15 cellular contexts compared by ENCODE assay signal in genomic region chr3:67516496-67516895, GRCh38.
"Had no signal": no experiment of that assay in that cellular context is flagged by ENCODE, and none has a peak within 500 bp of the region (broad histone marks: within the 10 kb centered on the region; RNA-seq: fewer than 3 reads in every experiment).

No MANE protein-coding gene starts in this region.

- ATAC-seq: body of pancreas; lower lobe of right lung; natural killer cell treated with Interleukin-12 subunit alpha and Interleukin-12 subunit beta and Interleukin-15 and Interleukin-18, amount 100 ng/mL, for 72 hours; T-cell had no signal

- H3K27ac ChIP-seq: body of pancreas, cardiac muscle cell, lower lobe of right lung, right atrium auricular region, tibial artery had no signal

- H3K4me3 ChIP-seq: body of pancreas, cardiac muscle cell, lower lobe of right lung, right atrium auricular region, tibial artery had no signal

- DNase-seq: activated CD4-positive, alpha-beta T cell treated with anti-CD3 and anti-CD28 coated beads for 1 hour; activated gamma-delta T cell treated with Interleukin-2 at 50 U/mL for 16 hours; activated T-cell treated with anti-CD3 and anti-CD28 coated beads, Interleukin-2, amount 50 U/mL, for 1 hour; anterior cingulate cortex; body of pancreas; erythroblast; foreskin fibroblast; lower lobe of right lung; stimulated activated CD4-positive, alpha-beta T cell treated with anti-CD3 and anti-CD28 coated beads, Interleukin-1b, Interleukin-23, amount 100 ng/mL, for 48 hours; substantia nigra; T-cell; tibial artery had no signal

- H3K27me3 ChIP-seq: body of pancreas, cardiac muscle cell, right atrium auricular region, tibial artery had no signal

- H3K36me3 ChIP-seq: cardiac muscle cell had no signal

- H3K9me3 ChIP-seq: body of pancreas, lower lobe of right lung, right atrium auricular region, tibial artery had no signal

- H3K4me1 ChIP-seq: lower lobe of right lung, right atrium auricular region, tibial artery had no signal
